In genomic region chr10:119892188-119893065, GRCh38 we compare ENCODE assay signal across 8 cellular contexts. TPM values are rescaled to one million over a fixed set of nuclear protein-coding genes. Genes with fewer than 3 reads are reported as not detected.
DNase-seq lines count a peak whose midpoint lies in the region; ATAC-seq and TF ChIP-seq lines count a peak whose summit lies in the region.

Gene SEC23IP (plus strand): TSS chr10:119892730. CDS start chr10:119892783, 53 bp downstream.

- TF ChIP-seq CTCF in left ventricle myocardium inferior (IDR thresholded peaks at IDR 0.05; ENCODE audit: borderline replicate concordance), result peak; percentile 23
- peak in 2 of 4 experiments; percentile 29 to 39 for TF ChIP-seq CTCF in prostate gland (IDR thresholded peaks at IDR 0.05)

- no peaks in the 10 kb centered on the region for H3K9me3 ChIP-seq in left ventricle myocardium inferior (replicated peaks)
- H3K9me3 ChIP-seq in prostate gland, result no peaks in the 10 kb centered on the region

- no peaks in the 10 kb centered on the region for H3K27me3 ChIP-seq in left ventricle myocardium inferior (ENCODE audit: low read depth)
- H3K27me3 ChIP-seq in prostate gland (replicated peaks; ENCODE audit: insufficient read depth), result no peaks in the 10 kb centered on the region

- DNase-seq in NCI-H187 (lab: John Stamatoyannopoulos, UW) (peak; percentile 54 to 81), T-helper 2 cell (peak; percentile 70 to 96 (median 85)), left ventricle myocardium inferior (peak; percentile 96), prostate gland (ENCODE audit: low spot score) (peak; percentile 96)

- H3K4me3 ChIP-seq in left ventricle myocardium inferior (peak within 1 kb of the TSS; percentile 88), prostate gland (peak within 1 kb of the TSS; percentile 58 to 60), urinary bladder (ENCODE audit: low read depth, low read length) (peak within 1 kb of the TSS; percentile 94)

- H3K4me1 ChIP-seq in left ventricle myocardium inferior (peaks cover 53% of the 10 kb centered on the region), prostate gland (replicated peaks) (peaks cover 17% of the 10 kb centered on the region), urinary bladder (ENCODE audit: insufficient read depth) (no peaks in the 10 kb centered on the region)

- H3K36me3 ChIP-seq in left ventricle myocardium inferior (no peaks in the 10 kb centered on the region), prostate gland (no peaks in the 10 kb centered on the region), urinary bladder (ENCODE audit: insufficient read depth) (no peaks in the 10 kb centered on the region)

- H3K27ac ChIP-seq in angular gyrus (ENCODE audit: low read depth, low read length) (peak within 1 kb of the TSS; percentile 95), left ventricle myocardium inferior (replicated peaks) (peak within 1 kb of the TSS; percentile 90), prostate gland (peak within 1 kb of the TSS; percentile 76 to 81), urinary bladder (ENCODE audit: low read depth) (peak within 1 kb of the TSS; percentile 68)

- peak; percentile 63 for TF ChIP-seq POLR2A in prostate gland (IDR thresholded peaks at IDR 0.05)

- intact Hi-C loops in left ventricle myocardium inferior (cut with micrococcal nuclease) (no loop called here), prostate gland (cut with DNase I) (no loop called here)

- WGBS in prostate gland, result under 1% methylated on average over 60 of the region's 61 CpGs
- WGBS in urinary bladder, result 1% methylated on average over 61 of the region's 61 CpGs

- ATAC-seq in GM18498 (IDR thresholded peaks at IDR 0.05; ENCODE audit: unreplicated experiment), result peak; percentile 100
- ATAC-seq in HG02938 (IDR thresholded peaks at IDR 0.05; ENCODE audit: unreplicated experiment), result peak; percentile 99

RNA-seq across cellular contexts. Expression of gene SEC23IP, which starts in this region (rescaled TPM):
- total RNA-seq in left ventricle myocardium inferior (27.9 TPM), prostate gland (10 to 100 TPM; 37.7 to 75.2 TPM), urinary bladder (26.5 TPM)
- 16.9 TPM for polyA plus RNA-seq in urinary bladder

Comparison
In these comparisons a context has a peak if more than half of its experiments do, and no peak if none do; other contexts are left out.
1. Peak in every context shown above with its lines: DNase-seq, ATAC-seq, H3K4me3 ChIP-seq and H3K27ac ChIP-seq.